9 cellular contexts compared by ENCODE assay signal in the genomic region with DNA sequence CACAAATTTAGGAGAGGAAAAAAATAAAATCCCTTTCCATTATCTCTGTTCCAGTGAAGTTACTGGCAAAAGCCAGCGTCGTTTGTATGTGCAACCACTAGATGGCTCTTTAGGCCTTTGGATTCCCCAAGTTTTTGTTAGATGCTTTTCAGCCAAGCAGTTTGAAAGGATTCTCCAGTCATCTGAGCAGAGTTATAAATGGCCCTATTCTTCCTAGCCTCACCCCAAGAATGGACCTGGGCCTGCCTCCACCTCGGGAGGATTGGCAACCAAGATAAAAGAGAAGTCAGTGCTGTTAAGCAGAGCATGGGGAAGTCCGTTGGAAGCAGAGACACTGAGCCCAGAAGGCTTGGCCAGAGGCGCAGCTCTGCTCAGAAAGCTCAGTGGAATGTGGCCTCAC. TPM values are rescaled to one million over a fixed set of nuclear protein-coding genes. Genes with fewer than 3 reads are reported as not detected.
DNase-seq lines count a peak whose midpoint lies in the region; ATAC-seq and TF ChIP-seq lines count a peak whose summit lies in the region.
"Had no signal": no experiment of that assay in that cellular context is flagged by ENCODE, and none has a peak within 500 bp of the region (broad histone marks: within the 10 kb centered on the region; RNA-seq: fewer than 3 reads in every experiment).

No MANE protein-coding gene starts in this region.

- H3K36me3 Mint-ChIP-seq in CD4-positive, alpha-beta T cell (ENCODE audit: low read depth), result no peaks in the 10 kb centered on the region
- H3K36me3 Mint-ChIP-seq in T-helper 2 cell treated with Interferon-gamma antibody and Interleukin-4, amounts not matched to agents 5 μg/mL and 100 μg/mL, for 36 hours (ENCODE audit: low read depth), result no peaks in the 10 kb centered on the region

- in situ Hi-C loops in KBM-7 (cut with MboI; ENCODE audit: low pct_unique_long_range_greater_than_20kb, low sequenced_read_pairs), result no loop called here

- H3K36me3 ChIP-seq in SJCRH30, result no peaks in the 10 kb centered on the region
- H3K36me3 ChIP-seq: SJSA1 had no signal

- H3K9me3 Mint-ChIP-seq in CD4-positive, alpha-beta T cell, result no peaks in the 10 kb centered on the region
- H3K9me3 Mint-ChIP-seq in T-helper 2 cell treated with Interferon-gamma antibody and Interleukin-4, amounts not matched to agents 5 μg/mL and 100 μg/mL, for 36 hours, result no peaks in the 10 kb centered on the region

- peak in 1 of 10 experiments; percentile 10 for DNase-seq in CD4-positive, alpha-beta T cell
- DNase-seq in KBM-7, result peak; percentile 38
- peak; percentile 33 to 75 for DNase-seq in SJCRH30
- no peak for DNase-seq in epithelial cell of proximal tubule (ENCODE audit: low read depth)
- DNase-seq in mucosa of gallbladder (ENCODE audit: low spot score), result peak; percentile 16
- DNase-seq in T-helper 2 cell treated with Interferon-gamma antibody and Interleukin-4, amounts not matched to agents 5 μg/mL and 100 μg/mL, for 36 hours (ENCODE audit: low spot score), result no peak

- no peaks in the 10 kb centered on the region for H3K27me3 ChIP-seq in CD4-positive, alpha-beta T cell (ENCODE audit: control insufficient read depth, insufficient read depth, low read length)
- no peaks in the 10 kb centered on the region for H3K27me3 ChIP-seq in SJCRH30
- H3K27me3 ChIP-seq: SJSA1 had no signal

- POLR2A ChIA-PET in CD4-positive, alpha-beta T cell (lab: Charles Lee), result no interaction called here

- H3K4me3 ChIP-seq in SJCRH30, result no peak overlapping the region
- no peak overlapping the region for H3K4me3 ChIP-seq in epithelial cell of proximal tubule (ENCODE audit: low read depth, low read length)
- H3K4me3 ChIP-seq: SJSA1 had no signal

- peak; percentile 59 for ATAC-seq in CD4-positive, alpha-beta T cell (ENCODE audit: poor library complexity)
- peak; percentile 58 for ATAC-seq in GM18907 (IDR thresholded peaks at IDR 0.05; ENCODE audit: unreplicated experiment)
- no peak for ATAC-seq in GM21515 (IDR thresholded peaks at IDR 0.05; ENCODE audit: unreplicated experiment)

- H3K4me1 ChIP-seq in SJCRH30, result no peaks in the 10 kb centered on the region

- peaks cover 10% of the 10 kb centered on the region for H3K27me3 Mint-ChIP-seq in CD4-positive, alpha-beta T cell
- peaks cover 2% of the 10 kb centered on the region for H3K27me3 Mint-ChIP-seq in T-helper 2 cell treated with Interferon-gamma antibody and Interleukin-4, amounts not matched to agents 5 μg/mL and 100 μg/mL, for 36 hours (ENCODE audit: low read depth)

- H3K27ac ChIP-seq in CD4-positive, alpha-beta T cell (ENCODE audit: low read depth, low read length), result no peak overlapping the region
- H3K27ac ChIP-seq in SJCRH30, result no peak overlapping the region
- H3K27ac ChIP-seq: SJSA1 had no signal

- intact Hi-C loops in CD4-positive, alpha-beta T cell (cut with DNase I, micrococcal nuclease), result loop anchor here (1.0 kb wide), 3 partner anchors 146 to 1102 kb away; no protein-coding TSS in a partner anchor

- TF ChIP-seq CTCF in CD4-positive, alpha-beta T cell (IDR thresholded peaks at IDR 0.05), result peak; percentile 67
- peak; percentile 86 for TF ChIP-seq CTCF in epithelial cell of proximal tubule (conservative IDR thresholded peaks at IDR 0.05; ENCODE audit: low read depth, low read length)

- H3K4me3 Mint-ChIP-seq in CD4-positive, alpha-beta T cell, result no peak overlapping the region
- no peak overlapping the region for H3K4me3 Mint-ChIP-seq in T-helper 2 cell treated with Interferon-gamma antibody and Interleukin-4, amounts not matched to agents 5 μg/mL and 100 μg/mL, for 36 hours

- no peaks in the 10 kb centered on the region for H3K9me3 ChIP-seq in CD4-positive, alpha-beta T cell (ENCODE audit: control insufficient read depth, low read length)
- no peaks in the 10 kb centered on the region for H3K9me3 ChIP-seq in SJCRH30 (replicated peaks)
- H3K9me3 ChIP-seq: SJSA1 had no signal

- no peaks in the 10 kb centered on the region for H3K4me1 Mint-ChIP-seq in CD4-positive, alpha-beta T cell (ENCODE audit: low read depth)
- H3K4me1 Mint-ChIP-seq in T-helper 2 cell treated with Interferon-gamma antibody and Interleukin-4, amounts not matched to agents 5 μg/mL and 100 μg/mL, for 36 hours (ENCODE audit: low read depth), result no peaks in the 10 kb centered on the region

- CTCF ChIA-PET in CD4-positive, alpha-beta T cell (lab: Charles Lee), result interaction anchor here (1.2 kb wide), 1 partner anchor 12 kb away, joined by 3 read pairs; no protein-coding TSS in a partner anchor

- H3K27ac Mint-ChIP-seq in CD4-positive, alpha-beta T cell, result no peak overlapping the region
- H3K27ac Mint-ChIP-seq in T-helper 2 cell treated with Interferon-gamma antibody and Interleukin-4, amounts not matched to agents 5 μg/mL and 100 μg/mL, for 36 hours, result no peak overlapping the region

RNA-seq across cellular contexts. Expression of gene FAM181B, which starts 15.4 kb away (rescaled TPM):
- under 1 TPM; 0.08 to 0.11 TPM for total RNA-seq in CD4-positive, alpha-beta T cell
- total RNA-seq in SJCRH30 (2014; rRNA removed; shearing (Covaris generic)), result not detected in 2 replicates
- 0.06 and 0.14 TPM in 2 replicates for total RNA-seq in epithelial cell of proximal tubule
- total RNA-seq in mucosa of gallbladder, result 0.81 TPM

Comparison
In these comparisons a context has a peak if more than half of its experiments do, and no peak if none do; other contexts are left out.
1. DNase-seq: peak in KBM-7 (single experiment), SJCRH30 (2 of 2) and mucosa of gallbladder (single experiment); none in epithelial cell of proximal tubule (single experiment) and T-helper 2 cell treated with Interferon-gamma antibody and Interleukin-4, amounts not matched to agents 5 μg/mL and 100 μg/mL, for 36 hours (single experiment).